ENCODE assay signal across 30 cellular contexts in the genomic region with DNA sequence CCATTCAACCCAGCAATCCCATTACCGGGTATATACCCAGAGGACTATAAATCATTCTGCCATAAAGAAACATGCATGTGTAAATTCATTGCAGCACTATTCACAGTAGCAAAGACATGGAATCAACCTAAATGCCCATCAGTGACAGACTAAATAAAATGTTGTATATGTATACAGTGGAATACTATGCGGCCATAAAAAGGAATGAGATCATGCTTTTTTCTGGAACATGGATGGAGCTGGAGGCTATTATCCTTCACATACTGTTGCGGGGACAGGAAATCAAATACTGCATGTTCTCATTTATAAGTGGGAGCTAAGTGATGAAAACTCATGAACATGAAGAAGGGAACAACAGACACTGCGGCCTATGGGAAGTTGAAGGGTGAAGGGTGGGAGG.
"Had no signal": no experiment of that assay in that cellular context is flagged by ENCODE, and none has a peak within 500 bp of the region (broad histone marks: within the 10 kb centered on the region; RNA-seq: fewer than 3 reads in every experiment).

No MANE protein-coding gene starts in this region.

- FAIRE-seq: urothelium cell line had no signal

- H3K4me3 Mint-ChIP-seq: naive thymus-derived CD4-positive, alpha-beta T cell; natural killer cell; nephron; neural progenitor cell; stimulated activated memory B cell treated with anti-CD40 and anti-IgM and Interleukin-4, amounts not matched to agents 10 μg/mL and 1 μg/mL and 100 μg/mL, for 72 hours had no signal

- H3K79me2 ChIP-seq: parathyroid adenoma had no signal

- H3K27me3 ChIP-seq: neural progenitor cell, ovary, spleen, stomach, thyroid gland, tibial nerve, upper lobe of left lung, vagina had no signal

- H3K4me1 ChIP-seq: neural progenitor cell, parathyroid adenoma, psoas muscle, thyroid gland, upper lobe of left lung had no signal

- H3K27ac Mint-ChIP-seq: naive thymus-derived CD4-positive, alpha-beta T cell; natural killer cell; nephron; neural progenitor cell; progenitor cell of endocrine pancreas; stimulated activated memory B cell treated with anti-CD40 and anti-IgM and Interleukin-4, amounts not matched to agents 10 μg/mL and 1 μg/mL and 100 μg/mL, for 72 hours had no signal

- H3K36me3 ChIP-seq: neural progenitor cell, ovary, stomach, thoracic aorta, thyroid gland, upper lobe of left lung, vagina had no signal

- H2AFZ ChIP-seq: neural progenitor cell, parathyroid adenoma had no signal

- H3K4me1 Mint-ChIP-seq: neural progenitor cell had no signal

- DNase-seq: naive thymus-derived CD4-positive, alpha-beta T cell; natural killer cell; occipital lobe; ovary; posterior cingulate gyrus; psoas muscle; right cardiac atrium; spleen; stimulated activated CD4-positive, alpha-beta T cell treated with anti-CD3 and anti-CD28 coated beads, Interleukin-12 subunit alpha, Interleukin-12 subunit beta, amount 100 ng/mL, for 4 hours; stimulated activated CD4-positive, alpha-beta T cell treated with anti-CD3 and anti-CD28 coated beads, Interleukin-1b, Interleukin-23, amount 100 ng/mL, for 48 hours; stimulated activated CD4-positive, alpha-beta T cell treated with anti-CD3 and anti-CD28 coated beads, Interleukin-4, amount 100 ng/mL, for 1 hour; stimulated activated CD4-positive, alpha-beta T cell treated with anti-CD3 and anti-CD28 coated beads, Interleukin-4, amount 100 ng/mL, for 4 hours; stimulated activated CD8-positive, alpha-beta memory T cell treated with anti-CD3 and anti-CD28 coated beads, Interleukin-4, amount 100 ng/mL, for 48 hours; stimulated activated naive CD4-positive, alpha-beta T cell; stimulated activated naive CD8-positive, alpha-beta T cell treated with anti-CD3 and anti-CD28 coated beads, Interleukin-15, Interleukin-2, amounts not matched to agents 100 U/mL and 50 U/mL, for 24 hours; stomach; thyroid gland; upper lobe of left lung had no signal

- H3K27ac ChIP-seq: neural progenitor cell, ovary, parathyroid adenoma, psoas muscle, skin epidermis, spleen, stomach, thoracic aorta, thyroid gland, tibial nerve, upper lobe of left lung, vagina had no signal

- H3K4me2 ChIP-seq: neural progenitor cell, smooth muscle cell had no signal

- H3K9me3 ChIP-seq: ovary, psoas muscle, stomach, thoracic aorta, thyroid gland, tibial nerve, upper lobe of left lung, vagina had no signal

- H3K27me3 Mint-ChIP-seq: naive thymus-derived CD4-positive, alpha-beta T cell; progenitor cell of endocrine pancreas; stimulated activated memory B cell treated with anti-CD40 and anti-IgM and Interleukin-4, amounts not matched to agents 10 μg/mL and 1 μg/mL and 100 μg/mL, for 72 hours had no signal

- ATAC-seq: naive thymus-derived CD4-positive, alpha-beta T cell; natural killer cell; psoas muscle; right cardiac atrium; sciatic nerve; stimulated activated memory B cell treated with anti-CD40 and anti-IgM and Interleukin-4, amounts not matched to agents 10 μg/mL and 1 μg/mL and 100 μg/mL, for 72 hours; stimulated activated naive CD8-positive, alpha-beta T cell treated with anti-CD3 and anti-CD28 coated beads, Interleukin-15, Interleukin-2, amounts not matched to agents 100 U/mL and 50 U/mL, for 24 hours had no signal

- H3K9ac ChIP-seq: neural progenitor cell, parathyroid adenoma had no signal

- H3K9me3 Mint-ChIP-seq: natural killer cell had no signal

- H3K4me3 ChIP-seq: neural progenitor cell, ovary, psoas muscle, skin epidermis, smooth muscle cell, spleen, stomach, thoracic aorta, thyroid gland, tibial nerve, upper lobe of left lung, vagina had no signal
